Comparison of ENCODE assay signal across 8 cellular contexts in the genomic region with DNA sequence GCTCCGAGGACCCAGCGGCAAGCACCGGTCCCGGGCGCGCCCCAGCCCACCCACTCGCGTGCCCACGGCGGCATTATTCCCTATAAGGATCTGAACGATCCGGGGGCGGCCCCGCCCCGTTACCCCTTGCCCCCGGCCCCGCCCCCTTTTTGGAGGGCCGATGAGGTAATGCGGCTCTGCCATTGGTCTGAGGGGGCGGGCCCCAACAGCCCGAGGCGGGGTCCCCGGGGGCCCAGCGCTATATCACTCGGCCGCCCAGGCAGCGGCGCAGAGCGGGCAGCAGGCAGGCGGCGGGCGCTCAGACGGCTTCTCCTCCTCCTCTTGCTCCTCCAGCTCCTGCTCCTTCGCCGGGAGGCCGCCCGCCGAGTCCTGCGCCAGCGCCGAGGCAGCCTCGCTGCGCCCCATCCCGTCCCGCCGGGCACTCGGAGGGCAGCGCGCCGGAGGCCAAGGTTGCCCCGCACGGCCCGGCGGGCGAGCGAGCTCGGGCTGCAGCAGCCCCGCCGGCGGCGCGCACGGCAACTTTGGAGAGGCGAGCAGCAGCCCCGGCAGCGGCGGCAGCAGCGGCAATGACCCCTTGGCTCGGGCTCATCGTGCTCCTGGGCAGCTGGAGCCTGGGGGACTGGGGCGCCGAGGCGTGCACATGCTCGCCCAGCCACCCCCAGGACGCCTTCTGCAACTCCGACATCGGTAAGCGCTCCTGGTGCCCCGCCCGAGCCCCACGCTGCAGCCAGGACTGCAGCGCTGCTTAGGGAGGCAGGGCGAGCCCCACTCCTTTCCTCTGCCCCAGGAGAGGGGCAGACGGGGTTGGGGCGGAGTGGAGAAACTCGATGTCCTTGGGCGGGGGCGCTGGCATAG. TPM values are rescaled to one million over a fixed set of nuclear protein-coding genes. Genes with fewer than 3 reads are reported as not detected.
A peak's percentile ranks its signal among the peaks of the same experiment; 100 is the strongest.
DNase-seq lines count a peak whose midpoint lies in the region; ATAC-seq and TF ChIP-seq lines count a peak whose summit lies in the region.

A gene (plus strand): TSS at position 270 of the 855 bp plus-strand sequence. CDS start 297 bp downstream, at position 567.

- H3K79me2 ChIP-seq in H9 (ENCODE audit: insufficient read depth, low read length) (no peaks in the 10 kb centered on the region), fibroblast of lung (ENCODE audit: control insufficient read depth, insufficient read depth, low read length) (peaks cover 43% of the 10 kb centered on the region)

- H3K27me3 Mint-ChIP-seq in H9 (ENCODE audit: low read depth) (peaks cover 42% of the 10 kb centered on the region), T-helper 17 cell (peaks cover 93% of the 10 kb centered on the region), type B pancreatic cell (peaks cover 16% of the 10 kb centered on the region)

- no peak for TF ChIP-seq CTCF in H9 (conservative IDR thresholded peaks at IDR 0.05)
- TF ChIP-seq CTCF in fibroblast of lung (conservative IDR thresholded peaks at IDR 0.05 in 1 of 2, IDR thresholded peaks at IDR 0.05 in 1 of 2; ENCODE audit: low read depth in 1 of 2, low read length in 2 of 2), result no peak
- TF ChIP-seq CTCF in mucosa of descending colon (IDR thresholded peaks at IDR 0.05), result no peak
- TF ChIP-seq CTCF in type B pancreatic cell (conservative IDR thresholded peaks at IDR 0.05), result no peak

- H3K14ac ChIP-seq in H9 (ENCODE audit: insufficient read depth, low read length), result peak within 1 kb of the TSS; percentile 66; the same call in 1 of the 2 replicates

- H3K27ac ChIP-seq in H9 (ENCODE audit: insufficient read length, low read depth, low read length), result no peak within 1 kb of the TSS
- peak within 1 kb of the TSS; percentile 72 for H3K27ac ChIP-seq in fibroblast of lung (ENCODE audit: insufficient read depth, low read length)

- DNase-seq in H9, result peak; percentile 86
- DNase-seq in T-helper 17 cell, result no peak
- peak; percentile 82 to 90 for DNase-seq in fibroblast of lung (ENCODE audit: low read depth in 2 of 2)
- DNase-seq in mucosa of descending colon, result peak; percentile 65 to 78 (median 71)
- peak; percentile 83 for DNase-seq in type B pancreatic cell (ENCODE audit: extremely low spot score, unreplicated experiment)
- no peak for DNase-seq in central memory CD4-positive, alpha-beta T cell
- DNase-seq in NCI-H187 treated with DMSO at 0.1 percent for 48 hours (lab: John Stamatoyannopoulos, UW), result no peak

- H3K4me2 ChIP-seq in H9 (ENCODE audit: insufficient read depth, insufficient read length, low read length) (peak within 1 kb of the TSS; percentile 83), fibroblast of lung (ENCODE audit: extremely low read depth, insufficient read depth, low read length) (peak within 1 kb of the TSS; percentile 95)

- H3K4me1 ChIP-seq in H9 (ENCODE audit: insufficient read depth, low read length) (no peaks in the 10 kb centered on the region), fibroblast of lung (ENCODE audit: control insufficient read depth, extremely low read depth, insufficient read depth, low read length) (peaks cover 12% of the 10 kb centered on the region), mucosa of descending colon (ENCODE audit: low read depth) (peaks cover 10% of the 10 kb centered on the region)

- WGBS in H9 (ENCODE audit: extremely low coverage, insufficient read length, low lambda C conversion rate), result no CpG with 5 or more reads among the region's 88 CpGs

- no peak within 1 kb of the TSS for H2BK5ac ChIP-seq in H9 (ENCODE audit: insufficient read length, low read length)

- H2BK12ac ChIP-seq in H9 (ENCODE audit: insufficient read length, low read depth, low read length), result no peak within 1 kb of the TSS

- H3K9me3 Mint-ChIP-seq in H9 (no peaks in the 10 kb centered on the region), type B pancreatic cell (no peaks in the 10 kb centered on the region)

- H3K18ac ChIP-seq in H9 (ENCODE audit: insufficient read length, low read depth, low read length), result peak within 1 kb of the TSS; percentile 80

- H4K20me1 ChIP-seq in H9 (ENCODE audit: control insufficient read depth, insufficient read depth, insufficient read length) (peaks cover 3% of the 10 kb centered on the region), fibroblast of lung (ENCODE audit: control insufficient read depth, extremely low read depth, insufficient read depth, low read length) (no peaks in the 10 kb centered on the region)

- no peak within 1 kb of the TSS for H4K5ac ChIP-seq in H9 (ENCODE audit: insufficient read length, low read depth, low read length)

- ATAC-seq in T-helper 17 cell (no peak), mucosa of descending colon (peak; percentile 71), GM18517 (IDR thresholded peaks at IDR 0.05; ENCODE audit: unreplicated experiment) (no peak)

- H3K23me2 ChIP-seq in H9 (ENCODE audit: insufficient read length, low read depth, low read length, poor library complexity, severe bottlenecking), result peaks cover 9% of the 10 kb centered on the region

- H3K36me3 Mint-ChIP-seq in H9 (ENCODE audit: insufficient read depth in 1 of 3, low read depth in 3 of 3) (peaks cover 0 to 8% (median 0%) of the 10 kb centered on the region in 3 experiments; a peak in 2 of 7 replicates), T-helper 17 cell (ENCODE audit: low read depth) (peaks cover 3% of the 10 kb centered on the region), type B pancreatic cell (no peaks in the 10 kb centered on the region)

- H3K27ac Mint-ChIP-seq in H9, result no peak within 1 kb of the TSS; a peak in 3 of 7 replicates
- H3K27ac Mint-ChIP-seq in T-helper 17 cell, result no peak within 1 kb of the TSS
- peak within 1 kb of the TSS; percentile 31 for H3K27ac Mint-ChIP-seq in type B pancreatic cell

- H2BK20ac ChIP-seq in H9 (ENCODE audit: low read depth, low read length, poor library complexity, severe bottlenecking), result no peak within 1 kb of the TSS

- H3K23ac ChIP-seq in H9 (ENCODE audit: insufficient read length, low read depth, low read length), result no peak within 1 kb of the TSS

- no peak within 1 kb of the TSS for H2BK120ac ChIP-seq in H9 (ENCODE audit: low read depth, low read length, poor library complexity, severe bottlenecking)

- H2AK5ac ChIP-seq in H9 (ENCODE audit: insufficient read length, low read length), result no peak within 1 kb of the TSS

- H3K9ac ChIP-seq in H9 (ENCODE audit: extremely low read depth, insufficient read length, low read length) (peak within 1 kb of the TSS; percentile 29), fibroblast of lung (ENCODE audit: insufficient read depth, low read length) (peak within 1 kb of the TSS; percentile 73)

- H2AFZ ChIP-seq in H9 (ENCODE audit: low read length) (no peak within 1 kb of the TSS), fibroblast of lung (ENCODE audit: low read length) (peak within 1 kb of the TSS; percentile 36)

- peak within 1 kb of the TSS; percentile 49 to 97 (median 73) for H3K4me3 ChIP-seq in fibroblast of lung (replicated peaks in 1 of 4; ENCODE audit: control extremely low read depth in 1 of 4, insufficient read depth in 1 of 4, low read depth in 3 of 4, low read length in 4 of 4)
- peak within 1 kb of the TSS; percentile 24 for H3K4me3 ChIP-seq in mucosa of descending colon

- H3K56ac ChIP-seq in H9 (ENCODE audit: insufficient read length, low read depth, low read length), result no peak within 1 kb of the TSS

- H3K36me3 ChIP-seq in fibroblast of lung (ENCODE audit: control insufficient read depth, insufficient read depth, low read length) (no peaks in the 10 kb centered on the region), mucosa of descending colon (ENCODE audit: low read depth) (no peaks in the 10 kb centered on the region)

- H3K4ac ChIP-seq in H9 (ENCODE audit: low read depth, low read length), result no peak within 1 kb of the TSS

- H3K9me3 ChIP-seq in H9 (ENCODE audit: control insufficient read depth, low read depth, low read length) (no peaks in the 10 kb centered on the region), T-helper 17 cell (ENCODE audit: control insufficient read depth, low read length, poor library complexity, severe bottlenecking) (no peaks in the 10 kb centered on the region), fibroblast of lung (ENCODE audit: control insufficient read depth, insufficient read depth, low read depth, low read length) (no peaks in the 10 kb centered on the region), mucosa of descending colon (no peaks in the 10 kb centered on the region)

- H3K4me3 Mint-ChIP-seq in H9 (peak within 1 kb of the TSS; percentile 59 to 83), T-helper 17 cell (peak within 1 kb of the TSS; percentile 52), type B pancreatic cell (peak within 1 kb of the TSS; percentile 94)

- H3T11ph ChIP-seq in H9 (ENCODE audit: low read length), result no peak within 1 kb of the TSS

- H4K91ac ChIP-seq in H9 (ENCODE audit: insufficient read length, low read depth, low read length), result no peak within 1 kb of the TSS

- peaks cover 6% of the 10 kb centered on the region; the same call in 1 of the 2 replicates for H3K27me3 ChIP-seq in H9 (ENCODE audit: insufficient read depth, low read length)
- no peaks in the 10 kb centered on the region for H3K27me3 ChIP-seq in fibroblast of lung (ENCODE audit: control insufficient read depth, insufficient read depth, low read length)

- H2BK15ac ChIP-seq in H9 (ENCODE audit: low read depth, low read length), result no peak within 1 kb of the TSS; the same call in 1 of the 2 replicates

- no peak within 1 kb of the TSS for H4K8ac ChIP-seq in H9 (replicated peaks; ENCODE audit: insufficient read length, low read depth, low read length)

- H3K4me1 Mint-ChIP-seq in H9 (peaks cover 30 to 53% of the 10 kb centered on the region in 2 experiments), T-helper 17 cell (peaks cover 4% of the 10 kb centered on the region), type B pancreatic cell (ENCODE audit: unreplicated experiment) (peaks cover 45% of the 10 kb centered on the region)

- intact Hi-C loops in mucosa of descending colon (cut with DNase I, micrococcal nuclease), result no loop called here

- no peaks in the 10 kb centered on the region for H3K79me1 ChIP-seq in H9 (ENCODE audit: insufficient read depth, low read depth, low read length, poor library complexity, severe bottlenecking)

RNA-seq across cellular contexts. Expression of the gene that starts here (rescaled TPM):
- total RNA-seq in H9 (2021) (0.86 and 0.87 TPM in 2 replicates), T-helper 17 cell (under 1 TPM in 1 of 2 donors, not detected in 1; 0.26 TPM), fibroblast of lung (145 and 242 TPM in 2 replicates), mucosa of descending colon (100 to 1,000 TPM in 1 of 3 donors, 10 to 100 TPM in 2; 14.4 to 193 (median 49.1) TPM), type B pancreatic cell (ENCODE audit: low replicate concordance) (38.3 and 45.9 TPM in 2 replicates)
- polyA plus RNA-seq in fibroblast of lung, result 211 and 375 TPM in 2 replicates
- 182 and 348 TPM in 2 replicates for polyA plus RNA-seq in fibroblast of lung (2012)
- 214 and 341 TPM in 2 replicates for polyA minus RNA-seq in fibroblast of lung (ENCODE audit: low replicate concordance)

Comparison
In these comparisons a context has a peak if more than half of its experiments do, and no peak if none do; other contexts are left out.
1. Peak in DNase-seq, H3K9ac ChIP-seq and H3K4me2 ChIP-seq in H9; RNA of the gene not detected or under 1 TPM.
2. DNase-seq: peak in fibroblast of lung (2 of 2), mucosa of descending colon (3 of 3) and type B pancreatic cell (single experiment); none in T-helper 17 cell (0 of 3), central memory CD4-positive, alpha-beta T cell (single experiment) and NCI-H187 treated with DMSO at 0.1 percent for 48 hours (single experiment).
3. Peak in every context shown above with its lines, with median percentiles within 50 percentile points of each other: H3K4me3 Mint-ChIP-seq.